ENCODE assay signal across 8 cellular contexts in the genomic region with DNA sequence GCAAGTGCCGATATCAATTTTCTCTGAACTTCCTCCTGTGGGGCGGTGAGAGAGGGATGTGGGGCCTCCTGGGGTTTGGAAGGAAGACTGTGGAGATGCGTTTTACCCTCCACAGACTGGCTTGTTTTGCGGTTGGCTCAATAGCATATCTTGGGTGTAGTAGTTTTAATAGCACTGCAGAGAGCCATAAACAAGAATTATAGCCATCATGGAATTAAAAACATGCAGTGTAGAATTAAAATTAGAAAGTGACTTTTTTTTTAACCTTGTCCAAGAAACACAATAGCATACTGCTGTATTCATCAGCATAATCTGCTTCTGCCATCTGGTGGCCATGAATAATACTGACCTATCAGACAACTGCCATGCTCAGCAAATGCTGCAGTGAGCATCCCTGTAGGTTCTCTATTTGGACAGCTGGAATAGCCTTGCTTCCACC. TPM values are rescaled to one million over a fixed set of nuclear protein-coding genes. Genes with fewer than 3 reads are reported as not detected.
DNase-seq lines count a peak whose midpoint lies in the region; ATAC-seq, FAIRE-seq and TF ChIP-seq lines count a peak whose summit lies in the region.

No MANE protein-coding gene starts in this region.

- no peaks in the 10 kb centered on the region for H3K4me1 Mint-ChIP-seq in stimulated activated memory B cell treated with anti-CD40 and anti-IgM and Interleukin-4, amounts not matched to agents 10 μg/mL and 1 μg/mL and 100 μg/mL, for 72 hours

- H3K4me1 ChIP-seq in SJCRH30, result peaks cover 9% of the 10 kb centered on the region; the same call in 1 of the 2 replicates

- H3K27me3 ChIP-seq in SJCRH30 (no peaks in the 10 kb centered on the region), bronchial epithelial cell (ENCODE audit: control insufficient read depth, insufficient read depth, low read length) (no peaks in the 10 kb centered on the region)

- no peak overlapping the region for H3K27ac ChIP-seq in SJCRH30

- DNase-seq in DMS153 (lab: John Stamatoyannopoulos, UW) (peak; percentile 46), GM20000 (ENCODE audit: low spot score) (peak; percentile 29), MV-4-11 (lab: John Stamatoyannopoulos, UW) (peak; percentile 47), SJCRH30 (peak; percentile 60 to 84), bronchial epithelial cell (ENCODE audit: low read depth) (peak; percentile 38), kidney glomerular epithelial cell (lab: John Stamatoyannopoulos, UW) (peak; percentile 36)
- DNase-seq in stimulated activated CD8-positive, alpha-beta memory T cell treated with anti-CD3 and anti-CD28 coated beads, Interleukin-4, amount 100 ng/mL, for 48 hours, result peak; percentile 30

- no peaks in the 10 kb centered on the region for H3K36me3 Mint-ChIP-seq in stimulated activated memory B cell treated with anti-CD40 and anti-IgM and Interleukin-4, amounts not matched to agents 10 μg/mL and 1 μg/mL and 100 μg/mL, for 72 hours

- H3K27ac Mint-ChIP-seq in stimulated activated memory B cell treated with anti-CD40 and anti-IgM and Interleukin-4, amounts not matched to agents 10 μg/mL and 1 μg/mL and 100 μg/mL, for 72 hours, result no peak overlapping the region

- H3K4me3 Mint-ChIP-seq in stimulated activated memory B cell treated with anti-CD40 and anti-IgM and Interleukin-4, amounts not matched to agents 10 μg/mL and 1 μg/mL and 100 μg/mL, for 72 hours, result no peak overlapping the region

- no peak for ATAC-seq in stimulated activated memory B cell treated with anti-CD40 and anti-IgM and Interleukin-4, amounts not matched to agents 10 μg/mL and 1 μg/mL and 100 μg/mL, for 72 hours

- TF ChIP-seq CTCF in GM20000 (IDR thresholded peaks at IDR 0.05; ENCODE audit: extremely low read depth, missing control alignments), result no peak
- peak; percentile 38 for TF ChIP-seq CTCF in bronchial epithelial cell (IDR thresholded peaks at IDR 0.05; ENCODE audit: insufficient read depth, low read length, severe bottlenecking)

- no peaks in the 10 kb centered on the region for H3K9me3 Mint-ChIP-seq in stimulated activated memory B cell treated with anti-CD40 and anti-IgM and Interleukin-4, amounts not matched to agents 10 μg/mL and 1 μg/mL and 100 μg/mL, for 72 hours

- FAIRE-seq in bronchial epithelial cell (lab: Jason Lieb, UNC), result no peak

- no peak overlapping the region for H3K4me3 ChIP-seq in SJCRH30
- H3K4me3 ChIP-seq in bronchial epithelial cell (ENCODE audit: low read depth, low read length), result no peak overlapping the region

- H3K36me3 ChIP-seq in SJCRH30, result no peaks in the 10 kb centered on the region
- H3K36me3 ChIP-seq in bronchial epithelial cell (ENCODE audit: control insufficient read depth, insufficient read depth, low read length), result no peaks in the 10 kb centered on the region

- no peaks in the 10 kb centered on the region for H3K9me3 ChIP-seq in SJCRH30 (replicated peaks)

- peaks cover 9% of the 10 kb centered on the region for H3K27me3 Mint-ChIP-seq in stimulated activated memory B cell treated with anti-CD40 and anti-IgM and Interleukin-4, amounts not matched to agents 10 μg/mL and 1 μg/mL and 100 μg/mL, for 72 hours

RNA-seq across cellular contexts. Expression of a gene that starts 47.3 kb away (rescaled TPM):
- total RNA-seq in SJCRH30 (2014; rRNA removed; shearing (Covaris generic)), result 26.0 and 31.6 TPM in 2 replicates
- total RNA-seq in bronchial epithelial cell, result 4.0 and 4.2 TPM in 2 replicates
